Comparison of ENCODE assay signal across 10 cellular contexts in the genomic region with DNA sequence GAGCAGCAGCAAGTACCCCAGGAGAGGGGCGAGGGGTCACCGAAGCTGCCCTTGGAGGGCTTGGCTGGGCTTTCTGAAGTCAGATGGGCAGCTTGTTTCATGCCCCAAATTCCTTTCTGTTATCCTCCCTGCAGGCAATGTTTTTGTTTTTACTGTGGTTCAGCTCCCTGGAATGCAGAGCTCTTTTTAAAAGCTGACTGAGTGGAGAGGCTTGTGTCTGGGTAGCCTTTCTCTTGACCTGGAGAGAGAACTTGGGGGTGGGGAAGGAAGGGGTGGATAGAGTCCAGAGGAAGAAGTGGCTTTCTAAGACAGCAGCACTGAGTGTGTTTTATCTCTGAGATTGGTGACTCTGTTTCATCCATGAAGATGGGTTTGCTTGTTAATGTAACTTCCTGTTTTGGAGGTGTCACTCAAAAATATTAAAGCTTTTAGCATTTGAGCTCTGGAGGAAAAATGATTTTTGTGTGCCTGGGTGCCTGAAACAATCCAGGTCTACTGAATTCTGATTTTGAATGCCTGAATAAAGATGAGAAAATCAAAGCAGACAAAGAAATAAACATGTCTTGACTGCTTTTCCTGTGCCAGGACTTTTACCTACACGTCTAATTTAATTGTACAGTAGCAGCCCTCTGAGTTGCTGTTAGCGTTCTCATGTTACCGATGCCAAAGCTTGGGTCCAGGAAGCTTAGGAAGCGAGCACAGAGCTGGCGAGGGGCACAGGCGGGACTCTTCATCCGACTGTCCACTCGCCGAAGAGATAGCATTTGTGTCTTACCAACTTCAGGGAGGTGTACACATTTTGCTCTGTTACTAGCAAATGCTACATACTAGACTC.
DNase-seq lines count a peak whose midpoint lies in the region; ATAC-seq and TF ChIP-seq lines count a peak whose summit lies in the region.
"Had no signal": no experiment of that assay in that cellular context is flagged by ENCODE, and none has a peak within 500 bp of the region (broad histone marks: within the 10 kb centered on the region; RNA-seq: fewer than 3 reads in every experiment).

No MANE protein-coding gene starts in this region.

- H3K9ac ChIP-seq in mammary epithelial cell (ENCODE audit: insufficient read depth, low read length) (no peak overlapping the region), mesenchymal stem cell (ENCODE audit: low read length) (peak overlapping the region; percentile 4)

- peak overlapping the region in 1 of 2 experiments; percentile 20 for H3K4ac ChIP-seq in mesenchymal stem cell (ENCODE audit: low read depth in 1 of 2, low read length in 2 of 2)

- H2AFZ ChIP-seq in mammary epithelial cell (ENCODE audit: low read depth, low read length) = peak overlapping the region; percentile 57
- H2AFZ ChIP-seq in mesenchymal stem cell (ENCODE audit: low read depth, low read length) = peak overlapping the region; percentile 46

- no peaks in the 10 kb centered on the region for H3K36me3 Mint-ChIP-seq in CD8-positive, alpha-beta memory T cell

- no peak overlapping the region for H3K14ac ChIP-seq in mesenchymal stem cell (ENCODE audit: low read length in 2 of 2)

- peak; percentile 85 for DNase-seq in AG10803 (ENCODE audit: low read depth)
- peak; percentile 25 for DNase-seq in KBM-7
- DNase-seq in mammary epithelial cell = peak; percentile 55
- DNase-seq in mesenchymal stem cell = peak; percentile 42
- DNase-seq in CD8-positive, alpha-beta memory T cell = no peak
- DNase-seq in DMS79 (lab: John Stamatoyannopoulos, UW) = no peak
- DNase-seq in stimulated activated naive CD8-positive, alpha-beta T cell treated with anti-CD3 and anti-CD28 coated beads, Interleukin-15, amount 100 ng/mL, for 72 hours = no peak
- DNase-seq in NCI-H1417 treated with DMSO at 0.1 percent for 48 hours (lab: John Stamatoyannopoulos, UW) = no peak
- DNase-seq: DND-41 had no signal

- H2BK5ac ChIP-seq in mesenchymal stem cell (ENCODE audit: low read depth, low read length, poor library complexity, severe bottlenecking) = peak overlapping the region; percentile 79

- intact Hi-C loops in mammary epithelial cell (cut with micrococcal nuclease) = no loop called here

- H4K8ac ChIP-seq in mesenchymal stem cell (ENCODE audit: low read length) = peak overlapping the region; percentile 74

- POLR2A ChIA-PET in CD8-positive, alpha-beta memory T cell (lab: Charles Lee) = no interaction called here

- no peaks in the 10 kb centered on the region for H3K79me2 ChIP-seq in mammary epithelial cell (ENCODE audit: insufficient read depth, low read length)

- H3K4me1 Mint-ChIP-seq in CD8-positive, alpha-beta memory T cell = no peaks in the 10 kb centered on the region
- H3K4me1 Mint-ChIP-seq in stimulated activated naive CD8-positive, alpha-beta T cell treated with anti-CD3 and anti-CD28 coated beads, Interleukin-15, amount 100 ng/mL, for 72 hours = no peaks in the 10 kb centered on the region

- peaks cover 7 to 12% of the 10 kb centered on the region in 2 donors for H3K27me3 Mint-ChIP-seq in CD8-positive, alpha-beta memory T cell
- H3K27me3 Mint-ChIP-seq in stimulated activated naive CD8-positive, alpha-beta T cell treated with anti-CD3 and anti-CD28 coated beads, Interleukin-15, amount 100 ng/mL, for 72 hours = peaks cover 35% of the 10 kb centered on the region

- H3K27ac Mint-ChIP-seq in CD8-positive, alpha-beta memory T cell = no peak overlapping the region
- H3K27ac Mint-ChIP-seq in stimulated activated naive CD8-positive, alpha-beta T cell treated with anti-CD3 and anti-CD28 coated beads, Interleukin-15, amount 100 ng/mL, for 72 hours = no peak overlapping the region

- ATAC-seq in stimulated activated naive CD8-positive, alpha-beta T cell treated with anti-CD3 and anti-CD28 coated beads, Interleukin-15, amount 100 ng/mL, for 72 hours = no peak

- peaks cover 0 to 4% (median 0%) of the 10 kb centered on the region in 5 donors for H3K9me3 Mint-ChIP-seq in CD8-positive, alpha-beta memory T cell
- no peaks in the 10 kb centered on the region for H3K9me3 Mint-ChIP-seq in stimulated activated naive CD8-positive, alpha-beta T cell treated with anti-CD3 and anti-CD28 coated beads, Interleukin-15, amount 100 ng/mL, for 72 hours

- no peak overlapping the region for H2BK120ac ChIP-seq in mesenchymal stem cell (ENCODE audit: low read depth, low read length)

- no peaks in the 10 kb centered on the region for H3K79me1 ChIP-seq in mesenchymal stem cell (replicated peaks; ENCODE audit: low read length, poor library complexity, severe bottlenecking)

- CTCF ChIA-PET in mammary epithelial cell (lab: Charles Lee; ENCODE audit: low non-redundant PET) = interaction anchor here (0.6 kb wide), 1 partner anchor 11 kb away, joined by 3 read pairs; no protein-coding TSS in a partner anchor
- CTCF ChIA-PET in CD8-positive, alpha-beta memory T cell (lab: Charles Lee) = interaction anchor here (1.3 kb wide), 1 partner anchor 14 kb away, joined by 3 read pairs; no protein-coding TSS in a partner anchor

- 68% methylated on average over 11 of the region's 11 CpGs for whole genome bisulfite sequencing in mammary epithelial cell (ENCODE audit: low coverage, missing lambda C conversion rate)
- 47% methylated on average over 11 of the region's 11 CpGs for WGBS in mesenchymal stem cell

- H3K4me1 ChIP-seq in mammary epithelial cell (ENCODE audit: insufficient read depth, low read length) (peaks cover 15% of the 10 kb centered on the region), mesenchymal stem cell (ENCODE audit: control insufficient read depth, insufficient read depth, low read depth, low read length) (peaks cover 14% of the 10 kb centered on the region)
- no peaks in the 10 kb centered on the region for H3K4me1 ChIP-seq in CD8-positive, alpha-beta memory T cell (ENCODE audit: insufficient read depth, low read length)

- H3K36me3 ChIP-seq in mammary epithelial cell (ENCODE audit: insufficient read depth, low read length) (no peaks in the 10 kb centered on the region), mesenchymal stem cell (ENCODE audit: control insufficient read depth in 1 of 2, insufficient read depth in 2 of 2, low read depth in 1 of 2, low read length in 2 of 2) (no peaks in the 10 kb centered on the region)
- H3K36me3 ChIP-seq in CD8-positive, alpha-beta memory T cell (ENCODE audit: insufficient read depth, low read length) = no peaks in the 10 kb centered on the region

- H4K20me1 ChIP-seq in mammary epithelial cell (ENCODE audit: insufficient read depth, low read length) = no peaks in the 10 kb centered on the region

- no peak overlapping the region for H2BK15ac ChIP-seq in mesenchymal stem cell (ENCODE audit: low read depth, poor library complexity, severe bottlenecking)

- no peak overlapping the region for H3K4me3 Mint-ChIP-seq in CD8-positive, alpha-beta memory T cell
- no peak overlapping the region for H3K4me3 Mint-ChIP-seq in stimulated activated naive CD8-positive, alpha-beta T cell treated with anti-CD3 and anti-CD28 coated beads, Interleukin-15, amount 100 ng/mL, for 72 hours

- in situ Hi-C loops in KBM-7 (cut with MboI; ENCODE audit: low pct_unique_long_range_greater_than_20kb, low sequenced_read_pairs) = no loop called here
- in situ Hi-C loops in mammary epithelial cell (cut with MboI; ENCODE audit: low sequenced_read_pairs in 2 of 2) = no loop called here

- H3K27ac ChIP-seq in mammary epithelial cell (ENCODE audit: insufficient read depth, low read depth, low read length) = no peak overlapping the region
- peak overlapping the region; percentile 94 for H3K27ac ChIP-seq in mesenchymal stem cell (ENCODE audit: low read length, poor library complexity, severe bottlenecking)
- no peak overlapping the region for H3K27ac ChIP-seq in CD8-positive, alpha-beta memory T cell (ENCODE audit: low read depth, low read length)
- H3K27ac ChIP-seq: skin epidermis had no signal

- no peak overlapping the region for H4K91ac ChIP-seq in mesenchymal stem cell (ENCODE audit: low read length)

- TF ChIP-seq CTCF in AG10803 (conservative IDR thresholded peaks at IDR 0.05; ENCODE audit: low read length) (no peak), mammary epithelial cell (conservative IDR thresholded peaks at IDR 0.05 in 1 of 2, IDR thresholded peaks at IDR 0.05 in 1 of 2; ENCODE audit: extremely low read depth in 1 of 2, insufficient read depth in 1 of 2, low read depth in 1 of 2, low read length in 2 of 2) (no peak)

- dilution Hi-C loops in mammary epithelial cell (cut with HindIII; ENCODE audit: low sequenced_read_pairs) = no loop called here

- H3K4me3 ChIP-seq in AG10803 (ENCODE audit: low read length) (no peak overlapping the region), mammary epithelial cell (replicated peaks in 1 of 3; ENCODE audit: insufficient read depth in 1 of 3, low read depth in 2 of 3, low read length in 3 of 3) (no peak overlapping the region), mesenchymal stem cell (ENCODE audit: insufficient read depth in 1 of 2, low read depth in 1 of 2, low read length in 2 of 2) (no peak overlapping the region)
- H3K4me3 ChIP-seq in CD8-positive, alpha-beta memory T cell (ENCODE audit: low read length) = no peak overlapping the region
- H3K4me3 ChIP-seq: skin epidermis had no signal

- BruUV-seq in mammary epithelial cell (replicated peaks; lab: Mats Ljungman, UMichigan) = no TSS peak

- H2AK5ac ChIP-seq in mesenchymal stem cell (ENCODE audit: low read length, severe bottlenecking) = peak overlapping the region; percentile 80

- H3K9me3 ChIP-seq in mammary epithelial cell (replicated peaks; ENCODE audit: insufficient read depth, low read length) (no peaks in the 10 kb centered on the region), mesenchymal stem cell (ENCODE audit: control insufficient read depth, low read length) (no peaks in the 10 kb centered on the region)
- no peaks in the 10 kb centered on the region for H3K9me3 ChIP-seq in CD8-positive, alpha-beta memory T cell (ENCODE audit: low read length)

- H2BK12ac ChIP-seq in mesenchymal stem cell (ENCODE audit: low read length in 2 of 2) = peak overlapping the region in 1 of 2 experiments; percentile 79

- H3K18ac ChIP-seq in mesenchymal stem cell (ENCODE audit: low read depth in 1 of 2, low read length in 2 of 2) = peak overlapping the region; percentile 76 to 78

- no peak overlapping the region for H3K23ac ChIP-seq in mesenchymal stem cell (ENCODE audit: low read length in 2 of 2)

- H3K4me2 ChIP-seq in mammary epithelial cell (ENCODE audit: insufficient read depth, low read depth, low read length) (peak overlapping the region; percentile 54), mesenchymal stem cell (ENCODE audit: low read length, poor library complexity, severe bottlenecking) (no peak overlapping the region)

- H3K27me3 ChIP-seq in mammary epithelial cell (ENCODE audit: insufficient read depth, low read length) = no peaks in the 10 kb centered on the region
- no peaks in the 10 kb centered on the region for H3K27me3 ChIP-seq in mesenchymal stem cell (ENCODE audit: control insufficient read depth in 1 of 2, insufficient read depth in 1 of 2, low read length in 2 of 2)
- no peaks in the 10 kb centered on the region for H3K27me3 ChIP-seq in CD8-positive, alpha-beta memory T cell (ENCODE audit: insufficient read depth, low read length, poor library complexity, severe bottlenecking)

Comparison
In these comparisons a context has a peak if more than half of its experiments do, and no peak if none do; other contexts are left out.
1. DNase-seq: peak in AG10803 (single experiment), KBM-7 (single experiment), mammary epithelial cell (single experiment) and mesenchymal stem cell (single experiment); none in CD8-positive, alpha-beta memory T cell (0 of 5), DMS79 (single experiment), stimulated activated naive CD8-positive, alpha-beta T cell treated with anti-CD3 and anti-CD28 coated beads, Interleukin-15, amount 100 ng/mL, for 72 hours (0 of 2) and NCI-H1417 treated with DMSO at 0.1 percent for 48 hours (single experiment).